Comparison of ENCODE assay signal across 25 cellular contexts in genomic region chr17:70006159-70006558, GRCh38.
DNase-seq lines count a peak whose midpoint lies in the region; ATAC-seq, FAIRE-seq and TF ChIP-seq lines count a peak whose summit lies in the region.
"Had no signal": no experiment of that assay in that cellular context is flagged by ENCODE, and none has a peak within 500 bp of the region (broad histone marks: within the 10 kb centered on the region; RNA-seq: fewer than 3 reads in every experiment).

No MANE protein-coding gene starts in this region.

- peak; percentile 66 for DNase-seq in HCEC 1CT
- DNase-seq in fibroblast of gingiva (ENCODE audit: low read depth) = peak; percentile 42
- DNase-seq in retinal pigment epithelial cell (ENCODE audit: low read depth) = peak; percentile 40
- DNase-seq in D721Med (ENCODE audit: insufficient read length, low spot score) = no peak
- DNase-seq in CD8-positive, alpha-beta memory T cell = no peak
- no peak for DNase-seq in stimulated activated CD4-positive, alpha-beta T cell treated with anti-CD3 and anti-CD28 coated beads, Interleukin-12 subunit alpha, Interleukin-12 subunit beta, amount 100 ng/mL, for 4 hours
- DNase-seq: activated CD4-positive, alpha-beta T cell treated with anti-CD3 and anti-CD28 coated beads for 36 hours; activated CD8-positive, alpha-beta memory T cell treated with anti-CD3 and anti-CD28 coated beads for 24 hours; activated gamma-delta T cell treated with Interleukin-2 at 50 U/mL for 16 hours; activated T-cell treated with anti-CD3 and anti-CD28 coated beads, Interleukin-2, amount 50 U/mL, for 1 hour; mucosa of descending colon; NCI-H1694 treated with DMSO at 0.1 percent for 48 hours; NCI-H69; ovary; right cardiac atrium; stimulated activated naive CD4-positive, alpha-beta T cell treated with Interleukin-2 at 50 U/mL for 16 hours; T-helper 2 cell; testis had no signal

- CTCF ChIA-PET in CD8-positive, alpha-beta memory T cell (lab: Charles Lee) = no interaction called here

- H3K4me1 Mint-ChIP-seq in CD8-positive, alpha-beta memory T cell = no peaks in the 10 kb centered on the region
- H3K4me1 Mint-ChIP-seq: activated CD4-positive, alpha-beta T cell treated with anti-CD3 and anti-CD28 coated beads for 36 hours; nephron had no signal

- no peaks in the 10 kb centered on the region for H3K4me1 ChIP-seq in CD8-positive, alpha-beta memory T cell (ENCODE audit: insufficient read depth, low read length)
- H3K4me1 ChIP-seq: testis had no signal

- H3K36me3 ChIP-seq in CD8-positive, alpha-beta memory T cell (ENCODE audit: insufficient read depth, low read length) = no peaks in the 10 kb centered on the region
- H3K36me3 ChIP-seq: ovary had no signal

- TF ChIP-seq CTCF in retinal pigment epithelial cell (conservative IDR thresholded peaks at IDR 0.05; ENCODE audit: low read depth, low read length) (no peak), D721Med (IDR thresholded peaks at IDR 0.05; ENCODE audit: insufficient read depth, missing control alignments) (no peak)

- no peak for ATAC-seq in SK-N-SH treated with all-trans-retinoic acid at 6 μM for 48 hours
- ATAC-seq: activated CD4-positive, alpha-beta T cell treated with anti-CD3 and anti-CD28 coated beads for 36 hours; mucosa of descending colon; right cardiac atrium had no signal

- peaks cover 0 to 4% (median 0%) of the 10 kb centered on the region in 5 donors for H3K9me3 Mint-ChIP-seq in CD8-positive, alpha-beta memory T cell

- H3K27me3 Mint-ChIP-seq in CD8-positive, alpha-beta memory T cell = peaks cover 0 to 4% of the 10 kb centered on the region in 2 donors
- H3K27me3 Mint-ChIP-seq: activated CD4-positive, alpha-beta T cell treated with anti-CD3 and anti-CD28 coated beads for 36 hours; dendritic cell treated with granulocyte-macrophage colony-stimulating factor and Interleukin-4, amounts not matched to agents 40 ng/mL and 50 ng/mL, for 4 days had no signal

- H3K9me3 ChIP-seq in CD8-positive, alpha-beta memory T cell (ENCODE audit: low read length) = no peaks in the 10 kb centered on the region
- H3K9me3 ChIP-seq: mucosa of descending colon, ovary, testis had no signal

- H3K4me3 Mint-ChIP-seq in CD8-positive, alpha-beta memory T cell = no peak overlapping the region
- H3K4me3 Mint-ChIP-seq: activated CD4-positive, alpha-beta T cell treated with anti-CD3 and anti-CD28 coated beads for 36 hours; dendritic cell treated with granulocyte-macrophage colony-stimulating factor and Interleukin-4, amounts not matched to agents 40 ng/mL and 50 ng/mL, for 4 days; nephron had no signal

- POLR2A ChIA-PET in CD8-positive, alpha-beta memory T cell (lab: Charles Lee) = no interaction called here

- no peaks in the 10 kb centered on the region for H3K27me3 ChIP-seq in CD8-positive, alpha-beta memory T cell (ENCODE audit: insufficient read depth, low read length, poor library complexity, severe bottlenecking)
- H3K27me3 ChIP-seq: ovary, testis had no signal

- no peak overlapping the region for H3K4me3 ChIP-seq in retinal pigment epithelial cell (ENCODE audit: low read length)
- no peak overlapping the region for H3K4me3 ChIP-seq in CD8-positive, alpha-beta memory T cell (ENCODE audit: low read length)
- H3K4me3 ChIP-seq: mucosa of descending colon, ovary, SK-N-MC, testis had no signal

- H3K27ac Mint-ChIP-seq in CD8-positive, alpha-beta memory T cell = no peak overlapping the region
- H3K27ac Mint-ChIP-seq: activated CD4-positive, alpha-beta T cell treated with anti-CD3 and anti-CD28 coated beads for 36 hours; dendritic cell treated with granulocyte-macrophage colony-stimulating factor and Interleukin-4, amounts not matched to agents 40 ng/mL and 50 ng/mL, for 4 days; nephron had no signal

- H3K27ac ChIP-seq in CD8-positive, alpha-beta memory T cell (ENCODE audit: low read depth, low read length) = no peak overlapping the region
- H3K27ac ChIP-seq: ovary, SK-N-MC, testis had no signal

- H3K36me3 Mint-ChIP-seq in CD8-positive, alpha-beta memory T cell = no peaks in the 10 kb centered on the region

- FAIRE-seq in D721Med (lab: Jason Lieb, UNC) = no peak
- FAIRE-seq: H1, keratinocyte, urothelium cell line had no signal

TF ChIP-seq in SK-N-SH treated with all-trans-retinoic acid at 6 μM for 48 hours, 23 proteins besides CTCF, POLR2A, EP300 and RAD21:
- peak; percentile 75 for TF ChIP-seq ISL1 (CRISPR knock-in tag; IDR thresholded peaks at IDR 0.05)
- TF ChIP-seq ZNF565 (CRISPR knock-in tag; conservative IDR thresholded peaks at IDR 0.05; ENCODE audit: low read depth) = no peak

Comparison
In these comparisons a context has a peak if more than half of its experiments do, and no peak if none do; other contexts are left out.
1. DNase-seq: peak in HCEC 1CT (single experiment), fibroblast of gingiva (single experiment) and retinal pigment epithelial cell (single experiment); none in D721Med (single experiment), CD8-positive, alpha-beta memory T cell (0 of 5) and stimulated activated CD4-positive, alpha-beta T cell treated with anti-CD3 and anti-CD28 coated beads, Interleukin-12 subunit alpha, Interleukin-12 subunit beta, amount 100 ng/mL, for 4 hours (single experiment).